In the genomic region with DNA sequence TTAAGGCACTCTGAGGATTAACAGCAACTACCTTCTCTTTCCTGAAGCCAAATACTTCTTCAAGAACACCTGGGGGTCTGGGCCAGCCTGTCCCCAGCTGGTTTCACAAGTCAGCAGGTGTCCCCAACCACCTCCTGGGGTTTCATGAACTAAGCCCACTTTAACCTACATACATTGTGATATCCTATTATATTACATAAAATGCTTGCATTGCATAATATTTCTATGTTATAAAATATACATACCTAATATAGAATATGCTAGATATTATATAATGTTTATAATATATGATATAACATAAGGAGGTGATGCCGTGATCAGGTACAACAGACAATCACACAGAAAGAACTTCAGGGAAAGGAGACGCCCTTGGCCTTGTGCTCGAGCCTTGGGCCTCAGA, we compare ENCODE assay signal across 1 cellular context.
TF ChIP-seq lines count a peak whose summit lies in the region.

No MANE protein-coding gene starts in this region.

TF ChIP-seq in IMR-90, 13 proteins besides CTCF, POLR2A, EP300 and RAD21 (continued from another document):
- TF ChIP-seq, protein P1, sequence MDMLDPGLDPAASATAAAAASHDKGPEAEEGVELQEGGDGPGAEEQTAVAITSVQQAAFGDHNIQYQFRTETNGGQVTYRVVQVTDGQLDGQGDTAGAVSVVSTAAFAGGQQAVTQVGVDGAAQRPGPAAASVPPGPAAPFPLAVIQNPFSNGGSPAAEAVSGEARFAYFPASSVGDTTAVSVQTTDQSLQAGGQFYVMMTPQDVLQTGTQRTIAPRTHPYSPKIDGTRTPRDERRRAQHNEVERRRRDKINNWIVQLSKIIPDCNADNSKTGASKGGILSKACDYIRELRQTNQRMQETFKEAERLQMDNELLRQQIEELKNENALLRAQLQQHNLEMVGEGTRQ (IDR thresholded peaks at IDR 0.05; ENCODE audit: low read depth, low read length), result no peak
